8 cellular contexts compared by ENCODE assay signal in the genomic region with DNA sequence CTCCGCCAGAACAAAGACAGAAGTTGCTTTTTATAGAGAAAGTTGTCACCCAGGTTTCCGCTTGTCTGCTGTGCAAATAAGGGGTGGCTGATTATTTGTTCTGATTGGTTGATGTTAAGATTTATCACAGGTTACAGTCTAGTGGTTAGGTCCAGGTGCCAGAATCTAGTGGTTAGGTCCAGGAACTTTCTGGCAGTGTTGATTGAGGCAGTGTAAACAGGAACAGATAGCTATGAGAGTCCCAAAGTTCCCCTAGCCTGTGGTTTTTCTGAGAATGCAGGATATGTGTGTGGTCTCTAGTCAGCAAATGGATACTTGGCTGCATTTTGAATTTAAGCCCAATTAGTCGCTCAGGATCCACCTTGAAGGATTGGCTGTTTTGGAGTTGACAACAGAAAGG.
DNase-seq lines count a peak whose midpoint lies in the region; ATAC-seq, FAIRE-seq and TF ChIP-seq lines count a peak whose summit lies in the region.

No MANE protein-coding gene starts in this region.

- H3K4me3 ChIP-seq in bronchial epithelial cell (ENCODE audit: low read depth, low read length) (no peak overlapping the region), smooth muscle cell (no peak overlapping the region), BE2C (ENCODE audit: low read depth, low read length) (no peak overlapping the region), left ventricle myocardium inferior (no peak overlapping the region)

- H3K27ac ChIP-seq in smooth muscle cell (ENCODE audit: low read depth) (peak overlapping the region; percentile 81), left ventricle myocardium inferior (replicated peaks) (no peak overlapping the region)

- H3K9me3 ChIP-seq in smooth muscle cell (replicated peaks; ENCODE audit: low read depth) (no peaks in the 10 kb centered on the region), BE2C (no peaks in the 10 kb centered on the region), left ventricle myocardium inferior (replicated peaks) (peaks cover 6% of the 10 kb centered on the region)

- H3K79me2 ChIP-seq in smooth muscle cell (ENCODE audit: low read depth): no peaks in the 10 kb centered on the region

- no peak for TF ChIP-seq CTCF in bronchial epithelial cell (IDR thresholded peaks at IDR 0.05; ENCODE audit: insufficient read depth, low read length, severe bottlenecking)
- TF ChIP-seq CTCF in smooth muscle cell (IDR thresholded peaks at IDR 0.05; ENCODE audit: borderline replicate concordance, insufficient read depth, poor library complexity, severe bottlenecking): no peak
- no peak for TF ChIP-seq CTCF in BE2C (IDR thresholded peaks at IDR 0.05; ENCODE audit: low read depth, low read length)
- no peak for TF ChIP-seq CTCF in left ventricle myocardium inferior (IDR thresholded peaks at IDR 0.05; ENCODE audit: borderline replicate concordance)

- H3K27me3 ChIP-seq in bronchial epithelial cell (ENCODE audit: control insufficient read depth, insufficient read depth, low read length) (no peaks in the 10 kb centered on the region), smooth muscle cell (ENCODE audit: low read depth) (no peaks in the 10 kb centered on the region), BE2C (no peaks in the 10 kb centered on the region), left ventricle myocardium inferior (ENCODE audit: low read depth) (no peaks in the 10 kb centered on the region)

- no peak overlapping the region for H3K9ac ChIP-seq in smooth muscle cell (ENCODE audit: low read depth)

- no peak overlapping the region for H2AFZ ChIP-seq in smooth muscle cell (ENCODE audit: low read depth)

- 47% methylated on average over 3 of the region's 3 CpGs for WGBS in smooth muscle cell (ENCODE audit: low lambda C conversion rate)

- DNase-seq in GM18507 (ENCODE audit: extremely low spot score, insufficient read length, low read depth) (no peak), RPMI7951 (ENCODE audit: low read depth) (peak; percentile 91), bronchial epithelial cell (ENCODE audit: low read depth) (peak; percentile 25), smooth muscle cell (lab: John Stamatoyannopoulos, UW; ENCODE audit: unreplicated experiment) (no peak), BE2C (no peak), GM19240 (ENCODE audit: insufficient read length, low spot score) (no peak), left ventricle myocardium inferior (no peak)

- peak overlapping the region; percentile 73 for H3K4me2 ChIP-seq in smooth muscle cell

- ATAC-seq in HG02798 (IDR thresholded peaks at IDR 0.05; ENCODE audit: poor library complexity, unreplicated experiment): peak; percentile 57

- no peaks in the 10 kb centered on the region for H4K20me1 ChIP-seq in smooth muscle cell (ENCODE audit: low read depth)

- intact Hi-C loops in left ventricle myocardium inferior (cut with micrococcal nuclease): no loop called here

- H3F3A ChIP-seq in smooth muscle cell (ENCODE audit: low read depth): peaks cover 3% of the 10 kb centered on the region

- H3K36me3 ChIP-seq in bronchial epithelial cell (ENCODE audit: control insufficient read depth, insufficient read depth, low read length) (no peaks in the 10 kb centered on the region), smooth muscle cell (ENCODE audit: low read depth) (no peaks in the 10 kb centered on the region), BE2C (no peaks in the 10 kb centered on the region), left ventricle myocardium inferior (no peaks in the 10 kb centered on the region)

- peak; percentile 72 for FAIRE-seq in GM18507 (lab: Jason Lieb, UNC)
- no peak for FAIRE-seq in bronchial epithelial cell (lab: Jason Lieb, UNC)

- H3K4me1 ChIP-seq in smooth muscle cell (ENCODE audit: low read depth) (peaks cover 12% of the 10 kb centered on the region), BE2C (no peaks in the 10 kb centered on the region), left ventricle myocardium inferior (no peaks in the 10 kb centered on the region)

Comparison
In these comparisons a context has a peak if more than half of its experiments do, and no peak if none do; other contexts are left out.
1. DNase-seq: peak in RPMI7951 (single experiment) and bronchial epithelial cell (single experiment); none in GM18507 (single experiment), smooth muscle cell (single experiment), BE2C (single experiment), GM19240 (single experiment) and left ventricle myocardium inferior (single experiment).